In the genomic region with DNA sequence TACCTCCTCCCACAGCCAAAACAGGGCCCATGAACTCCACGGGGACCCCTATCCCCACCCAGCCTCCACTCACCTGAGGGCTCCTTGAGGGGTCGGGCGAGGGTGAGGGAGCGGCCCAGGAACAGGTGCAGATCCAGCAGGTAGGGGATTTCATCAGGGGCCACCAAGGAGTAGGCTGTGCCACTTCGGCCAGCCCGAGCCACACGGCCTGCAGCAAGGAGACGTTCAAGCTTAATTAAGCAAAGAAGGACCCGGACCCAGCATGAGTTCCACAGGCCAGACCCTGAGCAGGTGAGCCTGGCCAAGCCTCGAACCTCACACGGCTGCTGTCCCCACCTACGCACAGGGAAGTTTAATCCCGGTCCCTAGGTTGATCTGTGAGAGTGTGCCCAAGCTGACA, we compare ENCODE assay signal across 19 cellular contexts. TPM values are rescaled to one million over a fixed set of nuclear protein-coding genes. Genes with fewer than 3 reads are reported as not detected.
DNase-seq lines count a peak whose midpoint lies in the region; ATAC-seq, FAIRE-seq and TF ChIP-seq lines count a peak whose summit lies in the region.
"Had no signal": no experiment of that assay in that cellular context is flagged by ENCODE, and none has a peak within 500 bp of the region (broad histone marks: within the 10 kb centered on the region; RNA-seq: fewer than 3 reads in every experiment).

No MANE protein-coding gene starts in this region.

- CTCF ChIA-PET in K562 (lab: Yijun Ruan, JAX; ENCODE audit: low intra/inter-chr PET ratio): no interaction called here

- DNase-seq in activated T-cell treated with anti-CD3 and anti-CD28 coated beads, Interleukin-2, amount 50 U/mL, for 24 hours: no peak
- DNase-seq in activated T-cell treated with anti-CD3 and anti-CD28 coated beads, Interleukin-2, amount 50 U/mL, for 4 hours: no peak
- no peak for DNase-seq in K562 (ENCODE audit: extremely low read depth in 1 of 4, low spot score in 3 of 4)
- DNase-seq in left colon: no peak
- DNase-seq in HFFc6: no peak
- DNase-seq: 8988T; AML-193; C1 segment of cervical spinal cord; Calu3; CD4-positive, alpha-beta T cell; DMS 273 treated with DMSO at 0.1 percent for 48 hours; GF-D8 had no signal

- H2AFZ ChIP-seq in K562 (ENCODE audit: low read depth, low read length): no peak overlapping the region

- peaks cover 99% of the 10 kb centered on the region for H3K36me3 Mint-ChIP-seq in activated T-cell treated with anti-CD3 and anti-CD28 coated beads, Interleukin-2, amount 50 U/mL, for 24 hours (ENCODE audit: low read depth)
- peaks cover 44% of the 10 kb centered on the region for H3K36me3 Mint-ChIP-seq in activated T-cell treated with anti-CD3 and anti-CD28 coated beads, Interleukin-2, amount 50 U/mL, for 4 hours (ENCODE audit: insufficient read depth)
- H3K36me3 Mint-ChIP-seq in HFFc6 (ENCODE audit: low read depth): peaks cover 27% of the 10 kb centered on the region

- FAIRE-seq in K562 (lab: Jason Lieb, UNC): no peak
- FAIRE-seq: GM18507, H54 had no signal

- peak overlapping the region; percentile 33 for H3K27ac Mint-ChIP-seq in activated T-cell treated with anti-CD3 and anti-CD28 coated beads, Interleukin-2, amount 50 U/mL, for 24 hours
- no peak overlapping the region for H3K27ac Mint-ChIP-seq in HFFc6
- H3K27ac Mint-ChIP-seq: CD4-positive, alpha-beta T cell; IgD-negative memory B cell had no signal

- POLR2A ChIA-PET in K562 (lab: Yijun Ruan, JAX): interaction anchor here (0.9 kb wide), 1 partner anchor 132 kb away, joined by 4 read pairs; no protein-coding TSS in a partner anchor

- no peaks in the 10 kb centered on the region for H3K27me3 Mint-ChIP-seq in activated T-cell treated with anti-CD3 and anti-CD28 coated beads, Interleukin-2, amount 50 U/mL, for 24 hours
- no peaks in the 10 kb centered on the region for H3K27me3 Mint-ChIP-seq in activated T-cell treated with anti-CD3 and anti-CD28 coated beads, Interleukin-2, amount 50 U/mL, for 4 hours (ENCODE audit: low read depth)
- H3K27me3 Mint-ChIP-seq in HFFc6 (ENCODE audit: insufficient read depth): no peaks in the 10 kb centered on the region
- H3K27me3 Mint-ChIP-seq: CD4-positive, alpha-beta T cell; IgD-negative memory B cell had no signal

- H3K4me3 ChIP-seq in K562: no peak overlapping the region

- TF ChIP-seq EP300 in K562 (IDR thresholded peaks at IDR 0.05; ENCODE audit: low read length): no peak

- TF ChIP-seq CTCF in K562 (IDR thresholded peaks at IDR 0.05 in 2 of 3, conservative IDR thresholded peaks at IDR 0.05 in 1 of 3; ENCODE audit: insufficient read depth in 2 of 3, low read depth in 1 of 3, low read length in 3 of 3) (no peak), HFFc6 (IDR thresholded peaks at IDR 0.05) (no peak)

- H3K9me1 ChIP-seq in K562 (ENCODE audit: control insufficient read depth, insufficient read depth, low read length): peaks cover 2% of the 10 kb centered on the region

- H4K20me1 ChIP-seq in K562 (replicated peaks; ENCODE audit: control insufficient read depth, insufficient read depth, low read length): peaks cover 6% of the 10 kb centered on the region; the same call in 1 of the 2 replicates

- intact Hi-C loops in K562 (cut with micrococcal nuclease): no loop called here
- intact Hi-C loops in left colon (cut with DNase I, micrococcal nuclease): loop anchor here in 1 of 2 donors (5.0 kb wide), 1 partner anchor 122 kb away; no protein-coding TSS in a partner anchor

- in situ Hi-C loops in K562 (cut with MboI): loop anchor here (5.0 kb wide), 1 partner anchor 122 kb away; no protein-coding TSS in a partner anchor

- H3K4me3 Mint-ChIP-seq in activated T-cell treated with anti-CD3 and anti-CD28 coated beads, Interleukin-2, amount 50 U/mL, for 24 hours: no peak overlapping the region
- no peak overlapping the region for H3K4me3 Mint-ChIP-seq in activated T-cell treated with anti-CD3 and anti-CD28 coated beads, Interleukin-2, amount 50 U/mL, for 4 hours
- no peak overlapping the region for H3K4me3 Mint-ChIP-seq in HFFc6
- H3K4me3 Mint-ChIP-seq: CD4-positive, alpha-beta T cell; IgD-negative memory B cell had no signal

- TF ChIP-seq RAD21 in K562 (CRISPR knock-in tag; conservative IDR thresholded peaks at IDR 0.05 in 1 of 2, IDR thresholded peaks at IDR 0.05 in 1 of 2): no peak

- H3K27me3 ChIP-seq in K562 (ENCODE audit: control insufficient read depth in 2 of 2, insufficient read depth in 2 of 2, low read length in 2 of 2): no peaks in the 10 kb centered on the region

- H3K4me1 Mint-ChIP-seq in activated T-cell treated with anti-CD3 and anti-CD28 coated beads, Interleukin-2, amount 50 U/mL, for 24 hours (ENCODE audit: low read depth): peaks cover 3% of the 10 kb centered on the region
- H3K4me1 Mint-ChIP-seq in activated T-cell treated with anti-CD3 and anti-CD28 coated beads, Interleukin-2, amount 50 U/mL, for 4 hours (ENCODE audit: low read depth): peaks cover 2% of the 10 kb centered on the region
- H3K4me1 Mint-ChIP-seq in HFFc6 (ENCODE audit: low read depth): no peaks in the 10 kb centered on the region

- H3K4me2 ChIP-seq in K562 (ENCODE audit: insufficient read depth, low read length): no peak overlapping the region
- H3K4me2 ChIP-seq: KMS-11 had no signal

- H3K9ac ChIP-seq in K562 (ENCODE audit: insufficient read depth in 1 of 2, low read depth in 2 of 2, low read length in 2 of 2): no peak overlapping the region
- H3K9ac ChIP-seq: KMS-11 had no signal

- H3K9me3 Mint-ChIP-seq in activated T-cell treated with anti-CD3 and anti-CD28 coated beads, Interleukin-2, amount 50 U/mL, for 24 hours: no peaks in the 10 kb centered on the region
- no peaks in the 10 kb centered on the region for H3K9me3 Mint-ChIP-seq in activated T-cell treated with anti-CD3 and anti-CD28 coated beads, Interleukin-2, amount 50 U/mL, for 4 hours
- no peaks in the 10 kb centered on the region for H3K9me3 Mint-ChIP-seq in HFFc6
- H3K9me3 Mint-ChIP-seq: CD4-positive, alpha-beta T cell; IgD-negative memory B cell had no signal

- H3K9me3 ChIP-seq in KOPT-K1 (ENCODE audit: insufficient read depth, low read length, poor library complexity, severe bottlenecking): no peaks in the 10 kb centered on the region
- no peaks in the 10 kb centered on the region for H3K9me3 ChIP-seq in K562 (replicated peaks; ENCODE audit: control insufficient read depth, insufficient read depth, low read depth, low read length)

- no peak for TF ChIP-seq POLR2A in K562 (conservative IDR thresholded peaks at IDR 0.05)

- peaks cover 97% of the 10 kb centered on the region for H3K36me3 ChIP-seq in KOPT-K1 (ENCODE audit: insufficient read depth, low read length)
- peaks cover 95% of the 10 kb centered on the region for H3K36me3 ChIP-seq in K562 (ENCODE audit: control insufficient read depth, insufficient read depth, low read length)

- H3K79me2 ChIP-seq in K562 (ENCODE audit: control insufficient read depth, insufficient read depth, low read length): no peaks in the 10 kb centered on the region; the same call in 2 of the 3 replicates

- no TSS peak for BruUV-seq in K562 (replicated peaks; lab: Mats Ljungman, UMichigan)

- peak overlapping the region; percentile 20 for H3K27ac ChIP-seq in KOPT-K1 (ENCODE audit: low read depth, low read length, poor library complexity, severe bottlenecking)
- H3K27ac ChIP-seq in K562 (ENCODE audit: extremely low read depth, low read depth, low read length): no peak overlapping the region
- H3K27ac ChIP-seq: KMS-11 had no signal

- no peak for ATAC-seq in activated T-cell treated with anti-CD3 and anti-CD28 coated beads, Interleukin-2, amount 50 U/mL, for 4 hours
- no peak for ATAC-seq in K562
- no peak for ATAC-seq in left colon
- ATAC-seq in GM21528 (IDR thresholded peaks at IDR 0.05; ENCODE audit: low FRiP score, unreplicated experiment): no peak
- ATAC-seq in GM21786 (IDR thresholded peaks at IDR 0.05; ENCODE audit: unreplicated experiment): no peak

- H3K4me1 ChIP-seq in K562 (replicated peaks in 1 of 2; ENCODE audit: control insufficient read depth in 2 of 2, insufficient read depth in 2 of 2, low read length in 2 of 2): peaks cover 0 to 17% of the 10 kb centered on the region in 2 experiments; a peak in 2 of 5 replicates

- WGBS in K562 (ENCODE audit: insufficient coverage, low coverage, missing lambda C conversion rate): 90% methylated on average over 11 of the region's 13 CpGs

RNA-seq across cellular contexts. Expression of gene DDX54, which starts 15.6 kb away (rescaled TPM):
- 100 to 1,000 TPM; 213 to 236 (median 232) TPM for total RNA-seq in activated T-cell treated with anti-CD3 and anti-CD28 coated beads, Interleukin-2, amount 50 U/mL, for 4 hours
- total RNA-seq in K562 (2011; cell fraction: chromatin; rRNA removed; ENCODE audit: low replicate concordance): 60.9 and 181 TPM in 2 replicates
- 87.0 and 87.2 TPM in 2 replicates for total RNA-seq in K562 (2011; cell fraction: nucleolus; rRNA removed)
- 56.8 and 61.4 TPM in 2 replicates for total RNA-seq in K562 (2011; cell fraction: nucleoplasm; rRNA removed)
- 100 and 135 TPM in 2 replicates for total RNA-seq in K562 (2014; rRNA removed)
- total RNA-seq in K562 (2014; rRNA removed; fragmentation: Illumina TruSeq; extraction: Trizol): 23.9 and 25.8 TPM in 2 replicates
- total RNA-seq in K562 (2015; rRNA removed; fragmentation: Illumina TruSeq; extraction: Trizol): 48.5 and 51.4 TPM in 2 replicates
- 128 and 132 TPM in 2 replicates for total RNA-seq in K562 (2021)
- polyA plus RNA-seq in K562 (2011; rRNA removed): 56.6 and 80.5 TPM in 2 replicates
- 71.0 and 78.8 TPM in 2 replicates for polyA plus RNA-seq in K562 (2011; cell fraction: cytosol; rRNA removed)
- 76.8 and 95.6 TPM in 2 replicates for polyA plus RNA-seq in K562 (2011; cell fraction: nucleus; rRNA removed)
- polyA plus RNA-seq in K562 (2012): 48.8 and 67.9 TPM in 2 replicates
- 44.4 and 77.7 TPM in 2 replicates for polyA plus RNA-seq in K562 (2014; fragmentation: Illumina TruSeq; extraction: Trizol)
- 1 to 10 TPM; 1.4 to 3.1 TPM for polyA plus RNA-seq in K562 (2014; fragmentation: Nextera tagmentation; extraction: Ambion mirVana)
- polyA plus RNA-seq in K562 (2014; rRNA removed): 74.4 and 107 TPM in 2 replicates
- 47.0 and 50.2 TPM in 2 replicates for polyA minus RNA-seq in K562 (2011; rRNA and poly(A)+ RNA removed)
- polyA minus RNA-seq in K562 (2011; cell fraction: cytosol; rRNA and poly(A)+ RNA removed): 52.1 and 64.3 TPM in 2 replicates
- polyA minus RNA-seq in K562 (2011; cell fraction: nucleus; rRNA and poly(A)+ RNA removed): 31.1 and 49.1 TPM in 2 replicates
- total RNA-seq in left colon: 10 to 100 TPM; 42.0 to 56.9 TPM
- 10 to 100 TPM; 60.1 to 71.0 (median 61.9) TPM for total RNA-seq in HFFc6 (2021; fragmentation: NEBNext Ultra II Directional; extraction: Animal tissue kit (Norgen Biotek cat#: 25700))

RNA-seq across cellular contexts. Expression of gene RITA1, which starts 15.8 kb away (rescaled TPM):
- total RNA-seq in activated T-cell treated with anti-CD3 and anti-CD28 coated beads, Interleukin-2, amount 50 U/mL, for 4 hours: 10 to 100 TPM; 24.6 to 31.0 (median 27.5) TPM
- total RNA-seq in K562 (2011; cell fraction: chromatin; rRNA removed; ENCODE audit: low replicate concordance): 9.9 and 32.6 TPM in 2 replicates
- 18.9 and 25.0 TPM in 2 replicates for total RNA-seq in K562 (2011; cell fraction: nucleolus; rRNA removed)
- 17.7 and 18.0 TPM in 2 replicates for total RNA-seq in K562 (2011; cell fraction: nucleoplasm; rRNA removed)
- total RNA-seq in K562 (2014; rRNA removed) (40.4 and 52.0 TPM in 2 replicates), K562 (2014; rRNA removed; fragmentation: Illumina TruSeq; extraction: Trizol) (12.7 and 15.6 TPM in 2 replicates), K562 (2015; rRNA removed; fragmentation: Illumina TruSeq; extraction: Trizol) (34.3 and 36.7 TPM in 2 replicates), K562 (2021) (34.9 and 38.9 TPM in 2 replicates), left colon (10 to 100 TPM; 17.4 to 18.0 TPM)
- polyA plus RNA-seq in K562 (2011; rRNA removed) (17.6 and 17.9 TPM in 2 replicates), K562 (2014; fragmentation: Illumina TruSeq; extraction: Trizol) (18.0 and 27.7 TPM in 2 replicates), K562 (2014; fragmentation: Nextera tagmentation; extraction: Ambion mirVana) (1 to 10 TPM; 2.8 to 3.5 TPM), K562 (2014; rRNA removed) (26.4 and 35.0 TPM in 2 replicates)
- 23.1 and 48.6 TPM in 2 replicates for polyA plus RNA-seq in K562 (2011; cell fraction: cytosol; rRNA removed)
- 10.9 and 15.7 TPM in 2 replicates for polyA plus RNA-seq in K562 (2011; cell fraction: nucleus; rRNA removed)
- 23.0 and 27.5 TPM in 2 replicates for polyA plus RNA-seq in K562 (2012)
- 10.0 and 13.0 TPM in 2 replicates for polyA minus RNA-seq in K562 (2011; rRNA and poly(A)+ RNA removed)
- polyA minus RNA-seq in K562 (2011; cell fraction: cytosol; rRNA and poly(A)+ RNA removed): 12.1 and 15.7 TPM in 2 replicates
- polyA minus RNA-seq in K562 (2011; cell fraction: nucleus; rRNA and poly(A)+ RNA removed): 11.0 and 11.4 TPM in 2 replicates
- 10 to 100 TPM; 18.0 to 20.9 (median 18.7) TPM for total RNA-seq in HFFc6 (2021; fragmentation: NEBNext Ultra II Directional; extraction: Animal tissue kit (Norgen Biotek cat#: 25700))

RNA-seq across cellular contexts. Expression of gene CFAP73, which starts 20.2 kb away (rescaled TPM):
- total RNA-seq in activated T-cell treated with anti-CD3 and anti-CD28 coated beads, Interleukin-2, amount 50 U/mL, for 4 hours: under 1 TPM; 0.29 to 0.46 (median 0.38) TPM
- not detected in 2 replicates for total RNA-seq in K562 (2011; cell fraction: chromatin; rRNA removed; ENCODE audit: low replicate concordance)
- total RNA-seq in K562 (2011; cell fraction: nucleolus; rRNA removed): not detected in 2 replicates
- not detected in 2 replicates for total RNA-seq in K562 (2011; cell fraction: nucleoplasm; rRNA removed)
- total RNA-seq in K562 (2014; rRNA removed): not detected in 2 replicates
- not detected in 2 replicates for total RNA-seq in K562 (2014; rRNA removed; fragmentation: Illumina TruSeq; extraction: Trizol)
- not detected in 2 replicates for total RNA-seq in K562 (2015; rRNA removed; fragmentation: Illumina TruSeq; extraction: Trizol)
- total RNA-seq in K562 (2021): not detected in 2 replicates
- not detected in 2 replicates for polyA plus RNA-seq in K562 (2011; rRNA removed)
- not detected in 2 replicates for polyA plus RNA-seq in K562 (2011; cell fraction: cytosol; rRNA removed)
- polyA plus RNA-seq in K562 (2011; cell fraction: nucleus; rRNA removed): not detected in 2 replicates
- polyA plus RNA-seq in K562 (2012): 0.14 and 0.17 TPM in 2 replicates
- polyA plus RNA-seq in K562 (2014; fragmentation: Illumina TruSeq; extraction: Trizol): not detected in 2 replicates
- polyA plus RNA-seq in K562 (2014; fragmentation: Nextera tagmentation; extraction: Ambion mirVana): not detected
- not detected in 2 replicates for polyA plus RNA-seq in K562 (2014; rRNA removed)
- not detected in 2 replicates for polyA minus RNA-seq in K562 (2011; rRNA and poly(A)+ RNA removed)
- not detected in 2 replicates for polyA minus RNA-seq in K562 (2011; cell fraction: cytosol; rRNA and poly(A)+ RNA removed)
- not detected in 2 replicates for polyA minus RNA-seq in K562 (2011; cell fraction: nucleus; rRNA and poly(A)+ RNA removed)
- under 1 TPM in 1 of 2 donors, not detected in 1; 0.43 TPM for total RNA-seq in left colon
- total RNA-seq in HFFc6 (2021; fragmentation: NEBNext Ultra II Directional; extraction: Animal tissue kit (Norgen Biotek cat#: 25700)): under 1 TPM in 1 of 6 experiments, not detected in 5; 0.17 TPM
- polyA plus RNA-seq: IgD-negative memory B cell had no signal

RNA-seq across cellular contexts. Expression of gene RASAL1, which starts 34.1 kb away (rescaled TPM):
- 1 to 10 TPM in 1 of 3 donors, under 1 TPM in 2; 0.58 to 1.1 (median 0.87) TPM for total RNA-seq in activated T-cell treated with anti-CD3 and anti-CD28 coated beads, Interleukin-2, amount 50 U/mL, for 4 hours
- 0.30 TPM in 1 of 2 replicates, not detected in the other for total RNA-seq in K562 (2011; cell fraction: chromatin; rRNA removed; ENCODE audit: low replicate concordance)
- total RNA-seq in K562 (2011; cell fraction: nucleolus; rRNA removed): 0.17 TPM in 1 of 2 replicates, not detected in the other
- total RNA-seq in K562 (2011; cell fraction: nucleoplasm; rRNA removed): not detected in 2 replicates
- total RNA-seq in K562 (2014; rRNA removed): 0.08 and 0.14 TPM in 2 replicates
- total RNA-seq in K562 (2014; rRNA removed; fragmentation: Illumina TruSeq; extraction: Trizol): not detected in 2 replicates
- not detected in 2 replicates for total RNA-seq in K562 (2015; rRNA removed; fragmentation: Illumina TruSeq; extraction: Trizol)
- total RNA-seq in K562 (2021): 0.16 TPM in 1 of 2 replicates, not detected in the other
- 0.06 TPM in 1 of 2 replicates, not detected in the other for polyA plus RNA-seq in K562 (2011; rRNA removed)
- 0.03 TPM in 1 of 2 replicates, not detected in the other for polyA plus RNA-seq in K562 (2011; cell fraction: cytosol; rRNA removed)
- 0.07 and 0.18 TPM in 2 replicates for polyA plus RNA-seq in K562 (2011; cell fraction: nucleus; rRNA removed)
- polyA plus RNA-seq in K562 (2012): 0.04 TPM in 1 of 2 replicates, not detected in the other
- not detected in 2 replicates for polyA plus RNA-seq in K562 (2014; fragmentation: Illumina TruSeq; extraction: Trizol)
- polyA plus RNA-seq in K562 (2014; fragmentation: Nextera tagmentation; extraction: Ambion mirVana): not detected
- polyA plus RNA-seq in K562 (2014; rRNA removed): not detected in 2 replicates
- polyA minus RNA-seq in K562 (2011; rRNA and poly(A)+ RNA removed): not detected in 2 replicates
- polyA minus RNA-seq in K562 (2011; cell fraction: cytosol; rRNA and poly(A)+ RNA removed): not detected in 2 replicates
- polyA minus RNA-seq in K562 (2011; cell fraction: nucleus; rRNA and poly(A)+ RNA removed): not detected in 2 replicates
- total RNA-seq in left colon: 10 to 100 TPM in 1 of 2 donors, 1 to 10 TPM in 1; 9.0 to 14.1 TPM
- not detected for total RNA-seq in HFFc6 (2021; fragmentation: NEBNext Ultra II Directional; extraction: Animal tissue kit (Norgen Biotek cat#: 25700))
- polyA plus RNA-seq: IgD-negative memory B cell had no signal

RNA-seq across cellular contexts. Expression of gene TPCN1, which starts 51.6 kb away (rescaled TPM):
- total RNA-seq in activated T-cell treated with anti-CD3 and anti-CD28 coated beads, Interleukin-2, amount 50 U/mL, for 4 hours: 10 to 100 TPM; 17.5 to 23.7 (median 20.8) TPM
- total RNA-seq in K562 (2011; cell fraction: chromatin; rRNA removed; ENCODE audit: low replicate concordance): 112 and 252 TPM in 2 replicates
- total RNA-seq in K562 (2011; cell fraction: nucleolus; rRNA removed): 110 and 123 TPM in 2 replicates
- total RNA-seq in K562 (2011; cell fraction: nucleoplasm; rRNA removed): 98.7 and 108 TPM in 2 replicates
- total RNA-seq in K562 (2014; rRNA removed) (6.4 and 9.2 TPM in 2 replicates), K562 (2014; rRNA removed; fragmentation: Illumina TruSeq; extraction: Trizol) (5.5 and 6.1 TPM in 2 replicates), K562 (2015; rRNA removed; fragmentation: Illumina TruSeq; extraction: Trizol) (7.4 and 7.8 TPM in 2 replicates), K562 (2021) (23.8 and 27.2 TPM in 2 replicates), left colon (10 to 100 TPM; 84.7 to 96.4 TPM)
- polyA plus RNA-seq in K562 (2011; rRNA removed) (12.8 and 18.9 TPM in 2 replicates), K562 (2014; fragmentation: Illumina TruSeq; extraction: Trizol) (16.2 and 17.0 TPM in 2 replicates), K562 (2014; fragmentation: Nextera tagmentation; extraction: Ambion mirVana) (1 to 10 TPM in 1 of 2 experiments, under 1 TPM in 1; 0.80 to 1.1 TPM), K562 (2014; rRNA removed) (19.2 and 19.3 TPM in 2 replicates)
- 8.0 and 10.3 TPM in 2 replicates for polyA plus RNA-seq in K562 (2011; cell fraction: cytosol; rRNA removed)
- 137 and 160 TPM in 2 replicates for polyA plus RNA-seq in K562 (2011; cell fraction: nucleus; rRNA removed)
- polyA plus RNA-seq in K562 (2012): 20.9 and 33.9 TPM in 2 replicates
- polyA minus RNA-seq in K562 (2011; rRNA and poly(A)+ RNA removed): 7.8 and 12.1 TPM in 2 replicates
- polyA minus RNA-seq in K562 (2011; cell fraction: cytosol; rRNA and poly(A)+ RNA removed): 17.9 and 21.8 TPM in 2 replicates
- 30.6 and 40.4 TPM in 2 replicates for polyA minus RNA-seq in K562 (2011; cell fraction: nucleus; rRNA and poly(A)+ RNA removed)
- 10 to 100 TPM; 19.0 to 33.3 (median 20.6) TPM for total RNA-seq in HFFc6 (2021; fragmentation: NEBNext Ultra II Directional; extraction: Animal tissue kit (Norgen Biotek cat#: 25700))
